In genomic region chr9:90141723-90142122, GRCh38 we compare ENCODE assay signal across 8 cellular contexts.
A peak's percentile ranks its signal among the peaks of the same experiment; 100 is the strongest.
DNase-seq lines count a peak whose midpoint lies in the region; TF ChIP-seq lines count a peak whose summit lies in the region.

No MANE protein-coding gene starts in this region.

- H3K27me3 ChIP-seq in spleen (replicated peaks in 1 of 7): peaks cover 0 to 18% (median 0%) of the 10 kb centered on the region in 7 donors

- in situ Hi-C loops in KBM-7 (cut with MboI; ENCODE audit: low pct_unique_long_range_greater_than_20kb, low sequenced_read_pairs): no loop called here

- H3K4me3 ChIP-seq in spleen: no peak overlapping the region

- no peaks in the 10 kb centered on the region for H3K36me3 Mint-ChIP-seq in activated naive CD4-positive, alpha-beta T cell treated with anti-CD3 and anti-CD28 coated beads, Interleukin-2, amount 10 ng/mL, durations not matched to agents 7 days and 5 days

- H3K36me3 ChIP-seq in spleen: no peaks in the 10 kb centered on the region

- H3K27ac ChIP-seq in C4-2B: no peak overlapping the region
- no peak overlapping the region for H3K27ac ChIP-seq in spleen

- no peak overlapping the region for H3K27ac Mint-ChIP-seq in activated naive CD4-positive, alpha-beta T cell treated with anti-CD3 and anti-CD28 coated beads, Interleukin-2, amount 10 ng/mL, durations not matched to agents 7 days and 5 days

- no peak for TF ChIP-seq POLR2A in spleen (IDR thresholded peaks at IDR 0.05)

- H3K4me1 Mint-ChIP-seq in activated naive CD4-positive, alpha-beta T cell treated with anti-CD3 and anti-CD28 coated beads, Interleukin-2, amount 10 ng/mL, durations not matched to agents 7 days and 5 days: no peaks in the 10 kb centered on the region

- CTCF ChIA-PET in activated naive CD4-positive, alpha-beta T cell treated with anti-CD3 and anti-CD28 coated beads, Interleukin-2, amount 10 ng/mL, durations not matched to agents 7 days and 5 days (lab: Charles Lee): interaction anchor here (0.7 to 1.3 kb wide), 4 partner anchors 10 to 539 kb away, joined by 3 to 5 read pairs (median 4); no protein-coding TSS in a partner anchor

- H3K9me3 ChIP-seq in spleen: peaks cover 0 to 4% (median 0%) of the 10 kb centered on the region in 8 donors

- DNase-seq in KBM-7 (peak; percentile 45), RKO (ENCODE audit: low spot score) (peak; percentile 68), fibroblast of peridontal ligament (ENCODE audit: extremely low read depth) (peak; percentile 38), spleen (no peak), islet precursor cell (no peak), nucleus accumbens (lab: John Stamatoyannopoulos, UW) (no peak)
- DNase-seq in activated naive CD4-positive, alpha-beta T cell treated with anti-CD3 and anti-CD28 coated beads, Interleukin-2, amount 10 ng/mL, durations not matched to agents 7 days and 5 days: no peak

- intact Hi-C loops in spleen (cut with DNase I; ENCODE audit: low total_unique reads): loop anchor here (5.0 kb wide), 2 partner anchors 81 to 731 kb away; no protein-coding TSS in a partner anchor

- TF ChIP-seq CTCF in C4-2B (conservative IDR thresholded peaks at IDR 0.05): peak; percentile 64
- peak; percentile 6 to 64 (median 58) for TF ChIP-seq CTCF in spleen (IDR thresholded peaks at IDR 0.05 in 8 of 11, conservative IDR thresholded peaks at IDR 0.05 in 3 of 11)

- H3K27me3 Mint-ChIP-seq in activated naive CD4-positive, alpha-beta T cell treated with anti-CD3 and anti-CD28 coated beads, Interleukin-2, amount 10 ng/mL, durations not matched to agents 7 days and 5 days: peaks cover 31% of the 10 kb centered on the region

- no peak overlapping the region for H3K4me3 Mint-ChIP-seq in activated naive CD4-positive, alpha-beta T cell treated with anti-CD3 and anti-CD28 coated beads, Interleukin-2, amount 10 ng/mL, durations not matched to agents 7 days and 5 days

- H3K4me1 ChIP-seq in spleen: peaks cover 0 to 14% (median 0%) of the 10 kb centered on the region in 6 donors

- WGBS in spleen, 5 donors: 22 to 31% (median 30%) methylated on average over 5 of the region's 5 CpGs

- no peaks in the 10 kb centered on the region for H3K9me3 Mint-ChIP-seq in activated naive CD4-positive, alpha-beta T cell treated with anti-CD3 and anti-CD28 coated beads, Interleukin-2, amount 10 ng/mL, durations not matched to agents 7 days and 5 days

Comparison
In these comparisons a context has a peak if more than half of its experiments do, and no peak if none do; other contexts are left out.
1. DNase-seq: peak in KBM-7 (single experiment), RKO (single experiment) and fibroblast of peridontal ligament (single experiment); none in spleen (single experiment), activated naive CD4-positive, alpha-beta T cell treated with anti-CD3 and anti-CD28 coated beads, Interleukin-2, amount 10 ng/mL, durations not matched to agents 7 days and 5 days (single experiment), islet precursor cell (single experiment) and nucleus accumbens (0 of 56).